In the genomic region with DNA sequence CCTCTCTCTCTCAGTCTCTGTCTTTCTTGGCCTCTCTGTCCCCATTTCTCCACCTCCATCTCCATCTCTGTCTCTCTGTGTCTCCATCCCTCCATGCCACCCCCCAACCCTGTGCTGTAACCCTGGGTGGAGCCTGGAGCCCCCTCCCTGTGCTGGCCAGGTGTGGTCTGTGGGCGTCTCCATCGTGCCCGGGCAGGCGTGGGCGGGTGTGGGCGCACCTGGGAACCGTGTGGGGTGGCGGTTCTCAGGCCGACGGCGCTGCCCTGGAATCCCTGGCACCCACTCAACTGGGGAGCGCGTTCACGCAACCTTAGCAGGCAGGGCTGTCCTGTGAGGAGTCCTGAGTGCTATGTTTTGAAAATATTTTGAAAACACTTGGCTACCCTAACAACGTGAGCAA, we compare ENCODE assay signal across 33 cellular contexts. TPM values are rescaled to one million over a fixed set of nuclear protein-coding genes. Genes with fewer than 3 reads are reported as not detected.
DNase-seq lines count a peak whose midpoint lies in the region; ATAC-seq, FAIRE-seq and TF ChIP-seq lines count a peak whose summit lies in the region.
"Had no signal": no experiment of that assay in that cellular context is flagged by ENCODE, and none has a peak within 500 bp of the region (broad histone marks: within the 10 kb centered on the region; RNA-seq: fewer than 3 reads in every experiment).

No MANE protein-coding gene starts in this region.

- CTCF ChIA-PET in HepG2 (lab: Yijun Ruan, JAX; ENCODE audit: low intra/inter-chr PET ratio, low total read pairs) = no interaction called here

- H3K9me3 ChIP-seq in heart left ventricle = no peaks in the 10 kb centered on the region
- no peaks in the 10 kb centered on the region for H3K9me3 ChIP-seq in right atrium auricular region
- no peaks in the 10 kb centered on the region for H3K9me3 ChIP-seq in HepG2 (ENCODE audit: low read length)
- no peaks in the 10 kb centered on the region for H3K9me3 ChIP-seq in vagina
- H3K9me3 ChIP-seq: tibial artery had no signal

- TF ChIP-seq CTCF in heart left ventricle (IDR thresholded peaks at IDR 0.05) = no peak
- no peak for TF ChIP-seq CTCF in right atrium auricular region (IDR thresholded peaks at IDR 0.05)
- no peak for TF ChIP-seq CTCF in HepG2 (CRISPR knock-in tag; IDR thresholded peaks at IDR 0.05)
- no peak for TF ChIP-seq CTCF in vagina (IDR thresholded peaks at IDR 0.05)

- no peak overlapping the region for H3K9ac ChIP-seq in HepG2 (ENCODE audit: insufficient read depth, low read depth, low read length)

- intact Hi-C loops in heart left ventricle (cut with DNase I) = loop anchor here in 2 of 10 donors (10.0 kb wide), 2 partner anchors 79 to 229 kb away; partner anchors contain the start of gene KRTAP5-6 (in 1 of the 2)
- intact Hi-C loops in HepG2 (cut with micrococcal nuclease; ENCODE audit: unreplicated experiment) = no loop called here
- intact Hi-C loops in vagina (cut with DNase I) = no loop called here

- 81 to 88% (median 83%) methylated on average over 15 of the region's 15 CpGs for WGBS in heart left ventricle, 4 donors
- 24% methylated on average over 7 of the region's 15 CpGs for WGBS in HepG2 (ENCODE audit: low lambda C conversion rate)

- peak in 2 of 5 donors; percentile 10 to 52 for DNase-seq in heart left ventricle
- no peak for DNase-seq in right atrium auricular region (ENCODE audit: low spot score)
- DNase-seq in HepG2 (ENCODE audit: low spot score) = no peak
- no peak for DNase-seq in vagina (ENCODE audit: extremely low spot score in 2 of 2)
- no peak for DNase-seq in epidermal melanocyte (ENCODE audit: insufficient read length, low spot score)
- DNase-seq in T1000 (lab: John Stamatoyannopoulos, UW) = no peak
- DNase-seq: activated CD8-positive, alpha-beta T cell treated with anti-CD3 and anti-CD28 coated beads, Interleukin-2, amount 10 ng/mL, durations not matched to agents 7 days and 5 days; activated naive CD4-positive, alpha-beta T cell; activated T-cell treated with anti-CD3 and anti-CD28 coated beads, Interleukin-2, amount 50 U/mL, for 1 hour; amniotic stem cell; COR-L47; dermis blood vessel endothelial cell; DND-41; hippocampal formation; Kasumi-1; midbrain; NCI-H1048; NCI-H1930; NCI-H2227 treated with DMSO at 0.1 percent for 48 hours; NCI-H748 treated with DMSO at 0.1 percent for 48 hours; nephron progenitor cell; small intestine; stimulated activated CD4-positive, alpha-beta T cell treated with anti-CD3 and anti-CD28 coated beads, Interleukin-4, amount 100 ng/mL, for 1 hour; stimulated activated naive CD4-positive, alpha-beta T cell treated with Interleukin-2 at 50 U/mL for 16 hours; tibial artery had no signal

- H3K27ac ChIP-seq in heart left ventricle (peak overlapping the region in 8 of 12 donors; percentile 30 to 93 (median 78)), right atrium auricular region (no peak overlapping the region), HepG2 (ENCODE audit: extremely low read length, insufficient read depth, low read length) (no peak overlapping the region), vagina (peak overlapping the region; percentile 35)
- H3K27ac ChIP-seq: cardiac muscle cell, tibial artery had no signal

- no TSS peak for BruUV-seq in HepG2 (replicated peaks; lab: Mats Ljungman, UMichigan)

- in situ Hi-C loops in HepG2 (cut with HindIII; ENCODE audit: extremely low pct_ligation_motif_present, low pct_unique_long_range_greater_than_20kb) = no loop called here

- H3K4me3 ChIP-seq in heart left ventricle (no peak overlapping the region), right atrium auricular region (no peak overlapping the region), HepG2 (replicated peaks in 1 of 3; ENCODE audit: insufficient read depth in 1 of 3, low read depth in 2 of 3, low read length in 3 of 3) (no peak overlapping the region), vagina (no peak overlapping the region)
- H3K4me3 ChIP-seq: cardiac muscle cell, GM12878, tibial artery had no signal

- no peak overlapping the region for H2AFZ ChIP-seq in HepG2 (ENCODE audit: low read length)

- POLR2A ChIA-PET in HepG2 (lab: Yijun Ruan, JAX) = no interaction called here

- ATAC-seq in heart left ventricle (no peak), esophagus mucosa (peak; percentile 41), HepG2 (no peak), GM19395 (IDR thresholded peaks at IDR 0.05; ENCODE audit: unreplicated experiment) (no peak)
- ATAC-seq: activated CD4-positive, CD25-positive, alpha-beta regulatory T cell treated with anti-CD3 and anti-CD28 coated beads, Interleukin-2, amount 50 U/mL, for 24 hours; activated CD8-positive, alpha-beta T cell treated with anti-CD3 and anti-CD28 coated beads, Interleukin-2, amount 10 ng/mL, durations not matched to agents 7 days and 5 days; GM12878 had no signal

- H3K4me2 ChIP-seq in HepG2 (ENCODE audit: low read depth, low read length) = no peak overlapping the region

- H3K27me3 ChIP-seq in heart left ventricle (no peaks in the 10 kb centered on the region), right atrium auricular region (no peaks in the 10 kb centered on the region), HepG2 (ENCODE audit: control insufficient read depth in 1 of 2, insufficient read depth in 2 of 2, low read length in 2 of 2) (peaks cover 35 to 82% of the 10 kb centered on the region in 2 experiments), vagina (no peaks in the 10 kb centered on the region)
- H3K27me3 ChIP-seq: cardiac muscle cell had no signal

- no peaks in the 10 kb centered on the region for H3K79me2 ChIP-seq in HepG2 (ENCODE audit: insufficient read depth, low read length)

- H4K20me1 ChIP-seq in HepG2 (ENCODE audit: insufficient read depth, low read length) = no peaks in the 10 kb centered on the region

- no peak for TF ChIP-seq RAD21 in HepG2 (CRISPR knock-in tag; IDR thresholded peaks at IDR 0.05)

- H3K4me1 ChIP-seq in heart left ventricle (peaks cover 4 to 81% (median 46%) of the 10 kb centered on the region in 12 donors), right atrium auricular region (peaks cover 0 to 49% of the 10 kb centered on the region in 2 donors), HepG2 (ENCODE audit: insufficient read depth, low read length) (no peaks in the 10 kb centered on the region), vagina (peaks cover 64% of the 10 kb centered on the region)

- FAIRE-seq in HepG2 (lab: Jason Lieb, UNC) = no peak
- FAIRE-seq: GM12878, islet of Langerhans, small intestine had no signal

- H3K36me3 ChIP-seq in heart left ventricle (no peaks in the 10 kb centered on the region), right atrium auricular region (no peaks in the 10 kb centered on the region), HepG2 (replicated peaks in 1 of 2; ENCODE audit: control insufficient read depth in 1 of 2, insufficient read depth in 2 of 2, low read length in 2 of 2) (no peaks in the 10 kb centered on the region), vagina (no peaks in the 10 kb centered on the region)
- H3K36me3 ChIP-seq: cardiac muscle cell, tibial artery had no signal

- TF ChIP-seq EP300 in HepG2 (IDR thresholded peaks at IDR 0.05; ENCODE audit: low read depth in 2 of 2, low read length in 2 of 2) = no peak
- no peak for TF ChIP-seq EP300 in HepG2 (CRISPR knock-in tag; IDR thresholded peaks at IDR 0.05; ENCODE audit: borderline replicate concordance)

- TF ChIP-seq POLR2A in heart left ventricle (IDR thresholded peaks at IDR 0.05) (no peak), HepG2 (IDR thresholded peaks at IDR 0.05; ENCODE audit: insufficient read depth in 1 of 2, low read depth in 2 of 2, low read length in 2 of 2) (no peak), vagina (IDR thresholded peaks at IDR 0.05) (no peak)

RNA-seq across cellular contexts. Expression of gene TNNT3, which starts 4.6 kb away (rescaled TPM):
- 10 to 100 TPM; 17.1 to 84.5 (median 49.0) TPM for total RNA-seq in heart left ventricle
- polyA plus RNA-seq in heart left ventricle = 10 to 100 TPM; 40.8 to 45.5 TPM
- total RNA-seq in right atrium auricular region = 10 to 100 TPM; 12.8 to 16.4 TPM
- total RNA-seq in esophagus mucosa = 0.40 TPM
- not detected in 2 replicates for total RNA-seq in HepG2 (2016; rRNA removed; fragmentation: Illumina TruSeq; extraction: Trizol)
- not detected in 2 replicates for total RNA-seq in HepG2 (2016; cell fraction: cytosol; rRNA removed; fragmentation: Illumina TruSeq; extraction: Trizol; ENCODE audit: low read depth)
- not detected in 2 replicates for total RNA-seq in HepG2 (2016; cell fraction: insoluble cytoplasmic fraction; rRNA removed; fragmentation: Illumina TruSeq; extraction: Trizol)
- not detected in 2 replicates for total RNA-seq in HepG2 (2016; cell fraction: membrane; rRNA removed; fragmentation: Illumina TruSeq; extraction: Trizol)
- total RNA-seq in HepG2 (2016; cell fraction: nucleus; rRNA removed; fragmentation: Illumina TruSeq; extraction: Trizol) = not detected in 2 replicates
- not detected in 2 replicates for polyA plus RNA-seq in HepG2 (2011; rRNA removed)
- not detected in 2 replicates for polyA plus RNA-seq in HepG2 (2011; cell fraction: cytosol; rRNA removed)
- polyA plus RNA-seq in HepG2 (2011; cell fraction: nucleus; rRNA removed) = not detected in 2 replicates
- not detected in 2 replicates for polyA plus RNA-seq in HepG2 (2012)
- not detected in 2 replicates for polyA plus RNA-seq in HepG2 (2016; cell fraction: cytosol; fragmentation: Illumina TruSeq; extraction: Trizol; ENCODE audit: low read depth)
- polyA plus RNA-seq in HepG2 (2016; cell fraction: insoluble cytoplasmic fraction; fragmentation: Illumina TruSeq; extraction: Trizol; ENCODE audit: low read depth) = not detected in 2 replicates
- polyA plus RNA-seq in HepG2 (2016; cell fraction: membrane; fragmentation: Illumina TruSeq; extraction: Trizol; ENCODE audit: low read depth) = not detected in 2 replicates
- polyA plus RNA-seq in HepG2 (2016; cell fraction: nucleus; fragmentation: Illumina TruSeq; extraction: Trizol; ENCODE audit: insufficient read depth, low read depth) = not detected in 2 replicates
- not detected in 2 replicates for polyA minus RNA-seq in HepG2 (2011; rRNA and poly(A)+ RNA removed; ENCODE audit: low replicate concordance)
- polyA minus RNA-seq in HepG2 (2011; cell fraction: cytosol; rRNA and poly(A)+ RNA removed) = not detected in 2 replicates
- not detected in 2 replicates for polyA minus RNA-seq in HepG2 (2011; cell fraction: nucleus; rRNA and poly(A)+ RNA removed)
- total RNA-seq in vagina = 20.4 TPM
- total RNA-seq: dermis blood vessel endothelial cell, GM12878, progenitor cell of endocrine pancreas had no signal
- polyA plus RNA-seq: BJ had no signal

RNA-seq across cellular contexts. Expression of gene MRPL23, which starts 23.0 kb away (rescaled TPM):
- total RNA-seq in heart left ventricle (100 to 1,000 TPM in 2 of 9 donors, 10 to 100 TPM in 7; 44.0 to 183 (median 76.1) TPM), right atrium auricular region (100 to 1,000 TPM; 128 to 210 TPM), esophagus mucosa (44.4 TPM), HepG2 (2016; rRNA removed; fragmentation: Illumina TruSeq; extraction: Trizol) (123 and 126 TPM in 2 replicates), vagina (148 TPM)
- polyA plus RNA-seq in heart left ventricle (100 to 1,000 TPM; 141 to 183 TPM), HepG2 (2011; rRNA removed) (63.1 and 67.8 TPM in 2 replicates)
- 53.4 and 58.2 TPM in 2 replicates for total RNA-seq in HepG2 (2016; cell fraction: cytosol; rRNA removed; fragmentation: Illumina TruSeq; extraction: Trizol; ENCODE audit: low read depth)
- total RNA-seq in HepG2 (2016; cell fraction: insoluble cytoplasmic fraction; rRNA removed; fragmentation: Illumina TruSeq; extraction: Trizol) = 128 and 132 TPM in 2 replicates
- total RNA-seq in HepG2 (2016; cell fraction: membrane; rRNA removed; fragmentation: Illumina TruSeq; extraction: Trizol) = 80.8 and 94.7 TPM in 2 replicates
- 49.8 and 57.3 TPM in 2 replicates for total RNA-seq in HepG2 (2016; cell fraction: nucleus; rRNA removed; fragmentation: Illumina TruSeq; extraction: Trizol)
- 127 and 181 TPM in 2 replicates for polyA plus RNA-seq in HepG2 (2011; cell fraction: cytosol; rRNA removed)
- 73.2 and 99.6 TPM in 2 replicates for polyA plus RNA-seq in HepG2 (2011; cell fraction: nucleus; rRNA removed)
- polyA plus RNA-seq in HepG2 (2012) = 44.3 and 57.8 TPM in 2 replicates
- 59.4 and 69.4 TPM in 2 replicates for polyA plus RNA-seq in HepG2 (2016; cell fraction: cytosol; fragmentation: Illumina TruSeq; extraction: Trizol; ENCODE audit: low read depth)
- 137 TPM in 2 replicates for polyA plus RNA-seq in HepG2 (2016; cell fraction: insoluble cytoplasmic fraction; fragmentation: Illumina TruSeq; extraction: Trizol; ENCODE audit: low read depth)
- 70.9 and 88.2 TPM in 2 replicates for polyA plus RNA-seq in HepG2 (2016; cell fraction: membrane; fragmentation: Illumina TruSeq; extraction: Trizol; ENCODE audit: low read depth)
- 88.0 and 95.8 TPM in 2 replicates for polyA plus RNA-seq in HepG2 (2016; cell fraction: nucleus; fragmentation: Illumina TruSeq; extraction: Trizol; ENCODE audit: insufficient read depth, low read depth)
- 35.5 and 42.4 TPM in 2 replicates for polyA minus RNA-seq in HepG2 (2011; rRNA and poly(A)+ RNA removed; ENCODE audit: low replicate concordance)
- 25.7 and 31.7 TPM in 2 replicates for polyA minus RNA-seq in HepG2 (2011; cell fraction: cytosol; rRNA and poly(A)+ RNA removed)
- polyA minus RNA-seq in HepG2 (2011; cell fraction: nucleus; rRNA and poly(A)+ RNA removed) = 29.7 and 35.8 TPM in 2 replicates

RNA-seq across cellular contexts. Expression of gene PRR33, which starts 32.4 kb away (rescaled TPM):
- total RNA-seq in heart left ventricle = 1 to 10 TPM in 8 of 9 donors, under 1 TPM in 1; 0.81 to 5.1 (median 2.4) TPM
- polyA plus RNA-seq in heart left ventricle = 1 to 10 TPM in 1 of 2 donors, under 1 TPM in 1; 0.08 to 4.6 TPM
- under 1 TPM in 1 of 2 donors, not detected in 1; 0.33 TPM for total RNA-seq in right atrium auricular region
- not detected for total RNA-seq in esophagus mucosa
- total RNA-seq in HepG2 (2016; rRNA removed; fragmentation: Illumina TruSeq; extraction: Trizol) = not detected in 2 replicates
- total RNA-seq in HepG2 (2016; cell fraction: cytosol; rRNA removed; fragmentation: Illumina TruSeq; extraction: Trizol; ENCODE audit: low read depth) = not detected in 2 replicates
- not detected in 2 replicates for total RNA-seq in HepG2 (2016; cell fraction: insoluble cytoplasmic fraction; rRNA removed; fragmentation: Illumina TruSeq; extraction: Trizol)
- not detected in 2 replicates for total RNA-seq in HepG2 (2016; cell fraction: membrane; rRNA removed; fragmentation: Illumina TruSeq; extraction: Trizol)
- total RNA-seq in HepG2 (2016; cell fraction: nucleus; rRNA removed; fragmentation: Illumina TruSeq; extraction: Trizol) = not detected in 2 replicates
- polyA plus RNA-seq in HepG2 (2011; rRNA removed) = not detected in 2 replicates
- polyA plus RNA-seq in HepG2 (2011; cell fraction: cytosol; rRNA removed) = not detected in 2 replicates
- polyA plus RNA-seq in HepG2 (2011; cell fraction: nucleus; rRNA removed) = not detected in 2 replicates
- polyA plus RNA-seq in HepG2 (2012) = 0.05 TPM in 1 of 2 replicates, not detected in the other
- not detected in 2 replicates for polyA plus RNA-seq in HepG2 (2016; cell fraction: cytosol; fragmentation: Illumina TruSeq; extraction: Trizol; ENCODE audit: low read depth)
- polyA plus RNA-seq in HepG2 (2016; cell fraction: insoluble cytoplasmic fraction; fragmentation: Illumina TruSeq; extraction: Trizol; ENCODE audit: low read depth) = not detected in 2 replicates
- not detected in 2 replicates for polyA plus RNA-seq in HepG2 (2016; cell fraction: membrane; fragmentation: Illumina TruSeq; extraction: Trizol; ENCODE audit: low read depth)
- polyA plus RNA-seq in HepG2 (2016; cell fraction: nucleus; fragmentation: Illumina TruSeq; extraction: Trizol; ENCODE audit: insufficient read depth, low read depth) = not detected in 2 replicates
- not detected in 2 replicates for polyA minus RNA-seq in HepG2 (2011; rRNA and poly(A)+ RNA removed; ENCODE audit: low replicate concordance)
- not detected in 2 replicates for polyA minus RNA-seq in HepG2 (2011; cell fraction: cytosol; rRNA and poly(A)+ RNA removed)
- polyA minus RNA-seq in HepG2 (2011; cell fraction: nucleus; rRNA and poly(A)+ RNA removed) = not detected in 2 replicates
- total RNA-seq in vagina = not detected
- total RNA-seq: cardiac muscle cell, dermis blood vessel endothelial cell, GM12878, progenitor cell of endocrine pancreas had no signal
- polyA plus RNA-seq: BJ, cardiac muscle cell had no signal

Comparison
In these comparisons a context has a peak if more than half of its experiments do, and no peak if none do; other contexts are left out.
1. H3K27ac ChIP-seq: peak in heart left ventricle (8 of 12) and vagina (single experiment); none in right atrium auricular region (0 of 2) and HepG2 (single experiment).